In genomic region chr14:75577724-75578098, GRCh38 we compare ENCODE assay signal across 8 cellular contexts. TPM values are rescaled to one million over a fixed set of nuclear protein-coding genes. Genes with fewer than 3 reads are reported as not detected.
DNase-seq lines count a peak whose midpoint lies in the region; ATAC-seq and TF ChIP-seq lines count a peak whose summit lies in the region.

No MANE protein-coding gene starts in this region.

- CTCF ChIA-PET in AG04449 (lab: Yijun Ruan, JAX) = interaction anchor here (0.7 to 13.2 kb wide), 41 partner anchors 9 to 619 kb away, joined by 3 to 896 read pairs (median 4); partner anchors contain the start of genes ERG28 and TTLL5
- CTCF ChIA-PET in activated CD8-positive, alpha-beta T cell treated with anti-CD3 and anti-CD28 coated beads for 36 hours (lab: Charles Lee) = interaction anchor here (0.9 to 12.0 kb wide), 49 partner anchors 10 to 410 kb away, joined by 3 to 281 read pairs (median 5); partner anchors contain the start of genes ERG28, IFT43 and TTLL5

- ATAC-seq in GM18858 (IDR thresholded peaks at IDR 0.05; ENCODE audit: unreplicated experiment) = peak; percentile 72
- ATAC-seq in HG03175 (IDR thresholded peaks at IDR 0.05; ENCODE audit: unreplicated experiment) = peak; percentile 85
- ATAC-seq in activated CD8-positive, alpha-beta T cell treated with anti-CD3 and anti-CD28 coated beads for 36 hours = peak; percentile 93
- peak; percentile 89 for ATAC-seq in lung (ENCODE audit: insufficient read depth, low FRiP score)

- no peaks in the 10 kb centered on the region for H3K9me3 ChIP-seq in effector memory CD4-positive, alpha-beta T cell (ENCODE audit: control insufficient read depth, low read length)
- no peaks in the 10 kb centered on the region for H3K9me3 ChIP-seq in lung (ENCODE audit: control insufficient read depth in 2 of 2, insufficient read depth in 1 of 2, low read length in 1 of 2)

- H3K4me1 ChIP-seq in effector memory CD4-positive, alpha-beta T cell (ENCODE audit: control insufficient read depth, insufficient read depth, low read length, poor library complexity, severe bottlenecking) = peaks cover 10% of the 10 kb centered on the region
- H3K4me1 ChIP-seq in lung (ENCODE audit: control insufficient read depth in 2 of 2, insufficient read depth in 2 of 2, low read length in 2 of 2) = peaks cover 4 to 12% of the 10 kb centered on the region in 2 donors

- no peaks in the 10 kb centered on the region for H3K36me3 Mint-ChIP-seq in activated CD8-positive, alpha-beta T cell treated with anti-CD3 and anti-CD28 coated beads for 36 hours (ENCODE audit: low read depth)

- peaks cover 3% of the 10 kb centered on the region for H3K27me3 Mint-ChIP-seq in activated CD8-positive, alpha-beta T cell treated with anti-CD3 and anti-CD28 coated beads for 36 hours

- peaks cover 20% of the 10 kb centered on the region for H3K4me1 Mint-ChIP-seq in activated CD8-positive, alpha-beta T cell treated with anti-CD3 and anti-CD28 coated beads for 36 hours (ENCODE audit: low read depth)

- H3K4me3 ChIP-seq in AG04449 (ENCODE audit: low read depth, low read length) (peak overlapping the region; percentile 59), lung (peak overlapping the region; percentile 24)
- H3K4me3 ChIP-seq in effector memory CD4-positive, alpha-beta T cell (ENCODE audit: insufficient read depth, low read depth, low read length, poor library complexity, severe bottlenecking) = peak overlapping the region; percentile 68

- H3K9me3 Mint-ChIP-seq in activated CD8-positive, alpha-beta T cell treated with anti-CD3 and anti-CD28 coated beads for 36 hours = no peaks in the 10 kb centered on the region

- DNase-seq in AG04449 (ENCODE audit: low read depth, low spot score) = no peak
- DNase-seq in NCI-H774 (lab: John Stamatoyannopoulos, UW) = peak; percentile 6
- DNase-seq in activated CD8-positive, alpha-beta T cell treated with anti-CD3 and anti-CD28 coated beads for 36 hours = peak; percentile 88
- peak; percentile 32 to 49 (median 49) for DNase-seq in effector memory CD4-positive, alpha-beta T cell
- DNase-seq in lung (ENCODE audit: low spot score) = peak; percentile 88
- peak; percentile 39 to 71 (median 60) for DNase-seq in stimulated activated CD4-positive, alpha-beta T cell treated with anti-CD3 and anti-CD28 coated beads, TNF-alpha, amount 100 ng/mL, for 24 hours (ENCODE audit: low read depth in 3 of 3)

- peak; percentile 85 for TF ChIP-seq CTCF in AG04449 (IDR thresholded peaks at IDR 0.05; ENCODE audit: insufficient read depth, low read length, missing control alignments)
- peak; percentile 66 for TF ChIP-seq CTCF in activated CD8-positive, alpha-beta T cell treated with anti-CD3 and anti-CD28 coated beads for 36 hours (IDR thresholded peaks at IDR 0.05)
- TF ChIP-seq CTCF in lung (IDR thresholded peaks at IDR 0.05; ENCODE audit: control extremely low read depth, extremely low read depth) = peak; percentile 39

- intact Hi-C loops in activated CD8-positive, alpha-beta T cell treated with anti-CD3 and anti-CD28 coated beads for 36 hours (cut with micrococcal nuclease) = loop anchor here (1.0 kb wide), 1 partner anchor 77 kb away; no protein-coding TSS in a partner anchor

- no peaks in the 10 kb centered on the region for H3K36me3 ChIP-seq in effector memory CD4-positive, alpha-beta T cell (ENCODE audit: control insufficient read depth, insufficient read depth, low read length)
- H3K36me3 ChIP-seq in lung (ENCODE audit: control insufficient read depth in 2 of 2, insufficient read depth in 2 of 2, low read length in 2 of 2) = no peaks in the 10 kb centered on the region

- H3K27me3 ChIP-seq in effector memory CD4-positive, alpha-beta T cell (replicated peaks; ENCODE audit: control insufficient read depth, insufficient read depth, low read length, poor library complexity, severe bottlenecking) = no peaks in the 10 kb centered on the region
- H3K27me3 ChIP-seq in lung (ENCODE audit: control insufficient read depth, insufficient read depth) = no peaks in the 10 kb centered on the region

- peak overlapping the region; percentile 56 for H3K27ac ChIP-seq in effector memory CD4-positive, alpha-beta T cell (ENCODE audit: insufficient read depth, low read length, poor library complexity, severe bottlenecking)
- H3K27ac ChIP-seq in lung (ENCODE audit: low read depth in 1 of 2, low read length in 1 of 2) = peak overlapping the region; percentile 63 to 84

- peak overlapping the region; percentile 77 for H3K4me3 Mint-ChIP-seq in activated CD8-positive, alpha-beta T cell treated with anti-CD3 and anti-CD28 coated beads for 36 hours

- H3K27ac Mint-ChIP-seq in activated CD8-positive, alpha-beta T cell treated with anti-CD3 and anti-CD28 coated beads for 36 hours = peak overlapping the region; percentile 59

- POLR2A ChIA-PET in AG04449 (lab: Yijun Ruan, JAX) = interaction anchor here (1.0 to 1.6 kb wide), 2 partner anchors 76 to 77 kb away, joined by 3 to 6 read pairs; no protein-coding TSS in a partner anchor
- POLR2A ChIA-PET in activated CD8-positive, alpha-beta T cell treated with anti-CD3 and anti-CD28 coated beads for 36 hours (lab: Charles Lee) = interaction anchor here (0.9 to 1.7 kb wide), 5 partner anchors 10 to 276 kb away, joined by 3 to 5 read pairs (median 4); no protein-coding TSS in a partner anchor

- 0% methylated on average over 15 of the region's 15 CpGs for WGBS in lung, 2 donors

RNA-seq across cellular contexts. Expression of gene FLVCR2, which starts 0.7 kb away (rescaled TPM):
- 1 to 10 TPM in 1 of 2 experiments, under 1 TPM in 1; 0.50 to 4.4 TPM for total RNA-seq in activated CD8-positive, alpha-beta T cell treated with anti-CD3 and anti-CD28 coated beads for 36 hours
- 10 to 100 TPM in 1 of 2 donors, 1 to 10 TPM in 1; 9.6 to 31.4 TPM for total RNA-seq in lung
- 10 to 100 TPM in 1 of 2 donors, 1 to 10 TPM in 1; 4.7 to 37.6 TPM for polyA plus RNA-seq in lung

RNA-seq across cellular contexts. Expression of gene BATF, which starts 55.4 kb away (rescaled TPM):
- total RNA-seq in activated CD8-positive, alpha-beta T cell treated with anti-CD3 and anti-CD28 coated beads for 36 hours = 10 to 100 TPM; 46.4 to 47.0 TPM
- 1 to 10 TPM; 7.4 to 8.2 TPM for total RNA-seq in lung
- polyA plus RNA-seq in lung = 10 to 100 TPM; 15.2 to 74.3 TPM

Comparison
In these comparisons a context has a peak if more than half of its experiments do, and no peak if none do; other contexts are left out.
1. RNA of gene BATF, which starts 55.4 kb away (total RNA-seq): 46.4 to 47.0 TPM in activated CD8-positive, alpha-beta T cell treated with anti-CD3 and anti-CD28 coated beads for 36 hours; 7.4 to 8.2 TPM in lung; every median in the first group is over 4 times any median in the second.
2. Peak in every context shown above with its lines, with median percentiles within 50 percentile points of each other: H3K4me3 ChIP-seq, CTCF ChIP-seq and ATAC-seq.